8 cellular contexts compared by ENCODE assay signal in the genomic region with DNA sequence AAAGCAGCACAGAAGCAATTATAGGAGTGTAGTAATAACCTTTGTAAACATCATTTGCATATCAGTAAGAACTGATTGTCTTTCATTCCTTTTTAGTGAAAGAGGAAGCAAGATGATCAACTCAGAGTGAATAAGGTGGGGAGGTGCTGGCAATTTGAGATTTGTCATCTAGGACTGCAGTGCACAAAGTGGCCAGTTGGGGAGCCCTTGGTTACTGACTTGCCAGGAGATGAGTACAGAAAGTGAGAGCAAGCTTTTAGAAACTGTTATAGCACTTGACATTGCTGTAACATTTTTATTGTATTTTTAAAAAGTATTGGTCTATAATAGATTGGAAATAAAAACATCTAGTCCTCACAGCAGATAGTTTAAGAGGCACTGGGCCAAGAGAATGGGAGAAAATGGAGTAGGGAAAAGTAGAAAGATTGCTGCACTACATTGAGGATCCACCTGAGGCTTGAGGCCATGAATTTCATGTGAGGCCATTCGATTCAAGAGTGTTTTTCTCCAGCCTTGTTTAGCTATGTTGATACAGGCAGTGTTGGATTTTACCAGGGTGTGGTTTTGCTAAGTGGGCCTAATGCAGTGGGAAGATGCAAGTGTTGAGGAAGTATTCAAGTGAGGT. TPM values are rescaled to one million over a fixed set of nuclear protein-coding genes. Genes with fewer than 3 reads are reported as not detected.
DNase-seq lines count a peak whose midpoint lies in the region; ATAC-seq and TF ChIP-seq lines count a peak whose summit lies in the region.

No MANE protein-coding gene starts in this region.

- no peak overlapping the region for H3K4me3 Mint-ChIP-seq in activated T-helper 2 cell treated with anti-CD3 and anti-CD28 coated beads, Interferon-gamma antibody, Interleukin-2, Interleukin-4, amounts not matched to agents 10 μg/mL and 5 μg/mL and 100 μg/mL, durations not matched to agents 14 hours and 24 hours and 36 hours (ENCODE audit: low read depth)

- H3K9ac ChIP-seq in DND-41 (ENCODE audit: low read depth, low read length): no peak overlapping the region

- H3K27ac ChIP-seq in DND-41 (ENCODE audit: low read length) (no peak overlapping the region), heart left ventricle (no peak overlapping the region)

- H3K79me2 ChIP-seq in DND-41 (ENCODE audit: insufficient read depth, low read length): no peaks in the 10 kb centered on the region

- no peak overlapping the region for H3K27ac Mint-ChIP-seq in activated T-helper 2 cell treated with anti-CD3 and anti-CD28 coated beads, Interferon-gamma antibody, Interleukin-2, Interleukin-4, amounts not matched to agents 10 μg/mL and 5 μg/mL and 100 μg/mL, durations not matched to agents 14 hours and 24 hours and 36 hours

- TF ChIP-seq POLR2A in heart left ventricle (IDR thresholded peaks at IDR 0.05): no peak

- TF ChIP-seq CTCF in DND-41 (IDR thresholded peaks at IDR 0.05; ENCODE audit: borderline replicate concordance, extremely low read depth, low read length, poor library complexity, severe bottlenecking) (peak; percentile 84), heart left ventricle (IDR thresholded peaks at IDR 0.05) (peak; percentile 37 to 78 (median 62))

- H3K27me3 Mint-ChIP-seq in activated T-helper 2 cell treated with anti-CD3 and anti-CD28 coated beads, Interferon-gamma antibody, Interleukin-2, Interleukin-4, amounts not matched to agents 10 μg/mL and 5 μg/mL and 100 μg/mL, durations not matched to agents 14 hours and 24 hours and 36 hours (ENCODE audit: low read depth): peaks cover 40% of the 10 kb centered on the region

- no peaks in the 10 kb centered on the region for H3K9me3 ChIP-seq in DND-41 (ENCODE audit: insufficient read depth, low read length, severe bottlenecking)
- H3K9me3 ChIP-seq in heart left ventricle: peaks cover 0 to 4% (median 0%) of the 10 kb centered on the region in 12 donors

- 49 to 64% (median 55%) methylated on average over 1 of the region's 1 CpG for WGBS in heart left ventricle, 4 donors

- H3K27me3 ChIP-seq in DND-41 (ENCODE audit: insufficient read depth, low read length, poor library complexity): peaks cover 10% of the 10 kb centered on the region
- H3K27me3 ChIP-seq in heart left ventricle: peaks cover 0 to 6% (median 0%) of the 10 kb centered on the region in 9 donors

- H3K36me3 ChIP-seq in DND-41 (ENCODE audit: insufficient read depth, low read length) (no peaks in the 10 kb centered on the region), heart left ventricle (no peaks in the 10 kb centered on the region)

- H3K4me1 Mint-ChIP-seq in activated T-helper 2 cell treated with anti-CD3 and anti-CD28 coated beads, Interferon-gamma antibody, Interleukin-2, Interleukin-4, amounts not matched to agents 10 μg/mL and 5 μg/mL and 100 μg/mL, durations not matched to agents 14 hours and 24 hours and 36 hours (ENCODE audit: low read depth): peaks cover 6% of the 10 kb centered on the region

- no peaks in the 10 kb centered on the region for H3K4me1 ChIP-seq in DND-41 (ENCODE audit: insufficient read depth, low read length)
- H3K4me1 ChIP-seq in heart left ventricle: no peaks in the 10 kb centered on the region

- ATAC-seq in DND-41 (ENCODE audit: insufficient read depth, low read depth) (peak; percentile 89), GM19452 (IDR thresholded peaks at IDR 0.05; ENCODE audit: unreplicated experiment) (peak; percentile 98), HG03442 (IDR thresholded peaks at IDR 0.05; ENCODE audit: unreplicated experiment) (peak; percentile 99), heart left ventricle (peak in 2 of 4 donors; percentile 32 to 42)

- intact Hi-C loops in activated T-helper 2 cell treated with anti-CD3 and anti-CD28 coated beads, Interferon-gamma antibody, Interleukin-2, Interleukin-4, amounts not matched to agents 10 μg/mL and 5 μg/mL and 100 μg/mL, durations not matched to agents 14 hours and 24 hours and 36 hours (cut with micrococcal nuclease): loop anchor here (10.0 kb wide), 1 partner anchor 264 kb away; no protein-coding TSS in a partner anchor
- intact Hi-C loops in heart left ventricle (cut with DNase I) (no loop called here), posterior vena cava (cut with DNase I) (no loop called here)

- no peak overlapping the region for H3K4me3 ChIP-seq in DND-41 (ENCODE audit: low read depth in 1 of 2, low read length in 2 of 2)
- H3K4me3 ChIP-seq in heart left ventricle: no peak overlapping the region

- H4K20me1 ChIP-seq in DND-41 (ENCODE audit: insufficient read depth, low read length): no peaks in the 10 kb centered on the region

- no peaks in the 10 kb centered on the region for H3K36me3 Mint-ChIP-seq in activated T-helper 2 cell treated with anti-CD3 and anti-CD28 coated beads, Interferon-gamma antibody, Interleukin-2, Interleukin-4, amounts not matched to agents 10 μg/mL and 5 μg/mL and 100 μg/mL, durations not matched to agents 14 hours and 24 hours and 36 hours (ENCODE audit: low read depth)

- H3K9me3 Mint-ChIP-seq in activated T-helper 2 cell treated with anti-CD3 and anti-CD28 coated beads, Interferon-gamma antibody, Interleukin-2, Interleukin-4, amounts not matched to agents 10 μg/mL and 5 μg/mL and 100 μg/mL, durations not matched to agents 14 hours and 24 hours and 36 hours: no peaks in the 10 kb centered on the region

- H3K4me2 ChIP-seq in DND-41 (ENCODE audit: insufficient read depth, low read length): no peak overlapping the region

- no peak overlapping the region for H2AFZ ChIP-seq in DND-41 (ENCODE audit: low read depth, low read length)

- DNase-seq in DND-41: peak; percentile 65
- peak; percentile 66 for DNase-seq in RKO (ENCODE audit: low spot score)
- DNase-seq in activated T-helper 2 cell treated with anti-CD3 and anti-CD28 coated beads, Interferon-gamma antibody, Interleukin-2, Interleukin-4, amounts not matched to agents 10 μg/mL and 5 μg/mL and 100 μg/mL, durations not matched to agents 14 hours and 24 hours and 36 hours (ENCODE audit: low spot score): peak; percentile 56
- DNase-seq in heart left ventricle: peak in 1 of 5 donors; percentile 28
- peak; percentile 34 to 62 for DNase-seq in stimulated activated CD4-positive, alpha-beta T cell treated with anti-CD3 and anti-CD28 coated beads, Interleukin-1b, Interleukin-23, amount 100 ng/mL, for 4 hours (ENCODE audit: low read depth in 2 of 2)
- no peak for DNase-seq in posterior vena cava (ENCODE audit: low spot score)

RNA-seq across cellular contexts. Expression of gene SYT16, which starts 47.9 kb away (rescaled TPM):
- total RNA-seq in activated T-helper 2 cell treated with anti-CD3 and anti-CD28 coated beads, Interferon-gamma antibody, Interleukin-2, Interleukin-4, amounts not matched to agents 10 μg/mL and 5 μg/mL and 100 μg/mL, durations not matched to agents 14 hours and 24 hours and 36 hours: not detected in 2 replicates
- total RNA-seq in heart left ventricle (under 1 TPM in 2 of 9 donors, not detected in 7; 0.20 to 0.39 TPM), posterior vena cava (under 1 TPM in 1 of 2 donors, not detected in 1; 0.19 TPM)
- polyA plus RNA-seq in heart left ventricle: not detected
